In genomic region chr10:110226555-110226925, GRCh38 we compare ENCODE assay signal across 8 cellular contexts. TPM values are rescaled to one million over a fixed set of nuclear protein-coding genes. Genes with fewer than 3 reads are reported as not detected.
DNase-seq lines count a peak whose midpoint lies in the region; ATAC-seq and TF ChIP-seq lines count a peak whose summit lies in the region.

No MANE protein-coding gene starts in this region.

- POLR2A ChIA-PET in AG04450 (lab: Yijun Ruan, JAX): interaction anchor here (1.0 to 1.3 kb wide), 2 partner anchors 16 to 18 kb away, joined by 4 to 5 read pairs; no protein-coding TSS in a partner anchor

- peaks cover 5% of the 10 kb centered on the region for H3K4me1 ChIP-seq in endodermal cell (ENCODE audit: control insufficient read depth, insufficient read depth, low read length)

- H3K4me3 Mint-ChIP-seq in endodermal cell: peak overlapping the region; percentile 84

- no peaks in the 10 kb centered on the region; the same call in 1 of the 2 replicates for H3K9me3 ChIP-seq in AG04450 (ENCODE audit: control insufficient read depth, insufficient read depth, low read length)
- H3K9me3 ChIP-seq in endodermal cell (ENCODE audit: control insufficient read depth, low read length): no peaks in the 10 kb centered on the region

- peak; percentile 85 for DNase-seq in AG04450 (ENCODE audit: low read depth, low spot score)
- DNase-seq in H4 (ENCODE audit: low spot score): peak; percentile 83
- peak; percentile 37 for DNase-seq in NK-92 (lab: John Stamatoyannopoulos, UW; ENCODE audit: unreplicated experiment)
- DNase-seq in activated CD8-positive, alpha-beta memory T cell treated with anti-CD3 and anti-CD28 coated beads, Interleukin-2, amount 50 U/mL, for 4 hours: peak; percentile 85
- peak; percentile 95 for DNase-seq in endodermal cell
- DNase-seq in mesenteric fat pad (ENCODE audit: low spot score): peak; percentile 95
- peak; percentile 72 for DNase-seq in stimulated activated CD8-positive, alpha-beta memory T cell treated with anti-CD3 and anti-CD28 coated beads, Interleukin-15, amount 100 ng/mL, for 1 hour (ENCODE audit: low read depth)

- H3K27ac Mint-ChIP-seq in endodermal cell: peak overlapping the region; percentile 96

- WGBS in endodermal cell (ENCODE audit: insufficient coverage in 1 of 2, insufficient read length in 1 of 2), 2 experiments: 0% methylated on average over 14 of the region's 35 CpGs; no CpG with 5 or more reads in 1 of the 2 experiments

- CTCF ChIA-PET in AG04450 (lab: Charles Lee): interaction anchor here (0.6 to 0.7 kb wide), 2 partner anchors 37 to 342 kb away, joined by 5 to 7 read pairs; no protein-coding TSS in a partner anchor

- H3K36me3 Mint-ChIP-seq in endodermal cell (ENCODE audit: low read depth): peaks cover 11% of the 10 kb centered on the region

- H3K27ac ChIP-seq in AG04450 (ENCODE audit: low read depth, low read length): peak overlapping the region; percentile 77
- no peak overlapping the region for H3K27ac ChIP-seq in endodermal cell (ENCODE audit: low read depth, low read length)

- H3K4me3 ChIP-seq in AG04450 (ENCODE audit: low read depth, low read length) (peak overlapping the region; percentile 78), endodermal cell (ENCODE audit: low read length) (peak overlapping the region; percentile 77)

- no peak for ATAC-seq in HG03175 (IDR thresholded peaks at IDR 0.05; ENCODE audit: unreplicated experiment)

- no peak for TF ChIP-seq CTCF in AG04450 (IDR thresholded peaks at IDR 0.05; ENCODE audit: low read depth, low read length)
- no peak for TF ChIP-seq CTCF in endodermal cell (conservative IDR thresholded peaks at IDR 0.05)

- no peaks in the 10 kb centered on the region for H3K27me3 Mint-ChIP-seq in endodermal cell (ENCODE audit: insufficient read depth)

- peaks cover 29% of the 10 kb centered on the region for H3K36me3 ChIP-seq in endodermal cell (ENCODE audit: control insufficient read depth, insufficient read depth, low read length)

- no peaks in the 10 kb centered on the region for H3K9me3 Mint-ChIP-seq in endodermal cell

- H3K27me3 ChIP-seq in AG04450 (ENCODE audit: control insufficient read depth, insufficient read depth, low read length) (no peaks in the 10 kb centered on the region), endodermal cell (ENCODE audit: control insufficient read depth, insufficient read depth, low read length, poor library complexity, severe bottlenecking) (no peaks in the 10 kb centered on the region)

- H3K4me1 Mint-ChIP-seq in endodermal cell: peaks cover 23% of the 10 kb centered on the region

- no peak overlapping the region for H3K9ac ChIP-seq in endodermal cell (ENCODE audit: extremely low read depth, low read length, poor library complexity, severe bottlenecking)

RNA-seq across cellular contexts. Expression of gene MXI1, which starts 19.1 kb away (rescaled TPM):
- polyA plus RNA-seq in AG04450 (2011; rRNA removed): 13.7 and 17.3 TPM in 2 replicates
- polyA minus RNA-seq in AG04450 (2011; rRNA and poly(A)+ RNA removed): 12.0 and 13.5 TPM in 2 replicates
- 16.7 and 17.4 TPM in 2 replicates for total RNA-seq in H4 (2014; rRNA removed; shearing (Covaris generic))
- 10 to 100 TPM; 31.3 to 55.4 TPM for total RNA-seq in endodermal cell
- 38.6 TPM for polyA plus RNA-seq in endodermal cell (2013, experiment 1 of 2)
- polyA plus RNA-seq in endodermal cell (2013, experiment 2 of 2): 30.7 TPM
- 23.7 TPM for total RNA-seq in mesenteric fat pad

Comparison
In these comparisons a context has a peak if more than half of its experiments do, and no peak if none do; other contexts are left out.
1. DNase-seq: peak in every context shown above with its lines; median percentile 95 in endodermal cell; 95 in mesenteric fat pad; 85 in AG04450; 85 in activated CD8-positive, alpha-beta memory T cell treated with anti-CD3 and anti-CD28 coated beads, Interleukin-2, amount 50 U/mL, for 4 hours; 83 in H4; 72 in stimulated activated CD8-positive, alpha-beta memory T cell treated with anti-CD3 and anti-CD28 coated beads, Interleukin-15, amount 100 ng/mL, for 1 hour; 37 in NK-92.